In the genomic region with DNA sequence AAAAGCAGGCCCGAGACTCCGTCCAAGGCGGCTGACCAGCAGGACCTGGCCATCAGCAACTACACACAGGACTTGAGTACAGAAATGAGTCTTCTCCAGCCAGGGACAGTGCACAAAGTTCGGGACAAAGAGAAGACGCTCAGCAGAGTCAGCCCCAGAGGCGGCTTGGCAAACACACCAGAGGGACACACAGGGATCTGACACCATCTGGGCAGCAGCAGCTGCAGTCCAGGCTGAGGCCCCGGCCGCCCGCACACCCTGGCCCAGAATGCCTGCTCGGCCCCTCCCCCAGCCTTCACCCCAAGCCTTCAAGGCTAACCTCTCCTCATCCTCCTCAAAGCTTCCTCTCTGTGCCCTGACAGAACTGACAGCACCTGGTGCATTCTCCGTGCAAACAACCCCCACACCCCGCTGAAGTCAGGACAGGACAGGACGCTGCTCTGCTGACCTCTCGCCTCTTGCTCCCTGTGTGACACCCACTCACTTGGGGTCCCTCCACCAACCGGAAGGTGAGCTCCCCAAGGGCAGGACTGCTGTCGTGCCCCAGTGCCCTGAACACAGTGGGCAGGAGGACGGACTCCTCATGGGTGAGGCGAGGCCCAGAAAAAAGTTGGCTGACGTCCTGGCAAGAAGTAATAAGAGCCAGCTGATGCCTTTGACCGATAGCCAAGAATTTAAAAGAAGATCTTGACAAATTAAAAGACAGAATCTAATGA, we compare ENCODE assay signal across 7 cellular contexts.
DNase-seq lines count a peak whose midpoint lies in the region; ATAC-seq and TF ChIP-seq lines count a peak whose summit lies in the region.

No MANE protein-coding gene starts in this region.

- no peak for TF ChIP-seq POLR2A in upper lobe of left lung (IDR thresholded peaks at IDR 0.05)

- H3K27ac Mint-ChIP-seq in endothelial cell (ENCODE audit: unreplicated experiment) = peak overlapping the region; percentile 57

- no peak overlapping the region for H3K4me3 Mint-ChIP-seq in endothelial cell (ENCODE audit: unreplicated experiment)

- H3K4me1 ChIP-seq in OCI-LY7 (ENCODE audit: insufficient read depth, low read length, poor library complexity, severe bottlenecking) = peaks cover 29% of the 10 kb centered on the region
- H3K4me1 ChIP-seq in mucosa of rectum (ENCODE audit: control insufficient read depth in 2 of 2, insufficient read depth in 2 of 2, low read length in 2 of 2) = peaks cover 5 to 6% of the 10 kb centered on the region in 2 donors
- peaks cover 20 to 31% (median 29%) of the 10 kb centered on the region in 4 donors for H3K4me1 ChIP-seq in upper lobe of left lung

- peaks cover 4% of the 10 kb centered on the region; the same call in 1 of the 2 replicates for H3K36me3 ChIP-seq in OCI-LY7 (ENCODE audit: insufficient read depth, low read length)
- no peaks in the 10 kb centered on the region for H3K36me3 ChIP-seq in mucosa of rectum (ENCODE audit: control insufficient read depth in 2 of 2, insufficient read depth in 2 of 2, low read length in 2 of 2)
- H3K36me3 ChIP-seq in upper lobe of left lung = no peaks in the 10 kb centered on the region

- POLR2A ChIA-PET in OCI-LY7 (lab: Charles Lee) = interaction anchor here (0.6 to 1.1 kb wide), 3 partner anchors 9 to 54 kb away, joined by 3 read pairs; no protein-coding TSS in a partner anchor

- WGBS in upper lobe of left lung, 2 donors = 59 to 60% methylated on average over 12 to 20 of the region's 20 CpGs

- H3K9me3 ChIP-seq in OCI-LY7 (ENCODE audit: low read length) (no peaks in the 10 kb centered on the region), mucosa of rectum (ENCODE audit: control insufficient read depth in 2 of 2, low read length in 2 of 2) (no peaks in the 10 kb centered on the region), upper lobe of left lung (no peaks in the 10 kb centered on the region)

- DNase-seq in OCI-LY7 (ENCODE audit: low spot score) = peak; percentile 27
- DNase-seq in endothelial cell (ENCODE audit: low spot score) = no peak
- peak in 1 of 2 donors; percentile 69 for DNase-seq in upper lobe of left lung
- no peak for DNase-seq in COLO668 (lab: John Stamatoyannopoulos, UW; ENCODE audit: unreplicated experiment)
- no peak for DNase-seq in COLO829 (ENCODE audit: low spot score)
- DNase-seq in kidney glomerular epithelial cell (lab: John Stamatoyannopoulos, UW) = no peak

- TF ChIP-seq CTCF in OCI-LY7 (conservative IDR thresholded peaks at IDR 0.05; ENCODE audit: low read length) = no peak
- no peak for TF ChIP-seq CTCF in endothelial cell (IDR thresholded peaks at IDR 0.05; ENCODE audit: unreplicated experiment)
- no peak for TF ChIP-seq CTCF in upper lobe of left lung (IDR thresholded peaks at IDR 0.05)

- CTCF ChIA-PET in OCI-LY7 (lab: Charles Lee; ENCODE audit: unreplicated experiment) = interaction anchor here (0.9 kb wide), 1 partner anchor 97 kb away, joined by 4 read pairs; no protein-coding TSS in a partner anchor

- H3K79me2 ChIP-seq in OCI-LY7 (ENCODE audit: insufficient read depth, low read depth, low read length) = 0 out of 2 replicates have a peak, but pooled peaks cover 4% of the 10 kb centered on the region

- no peak overlapping the region for H3K4me3 ChIP-seq in OCI-LY7 (ENCODE audit: low read depth, low read length, poor library complexity, severe bottlenecking)
- H3K4me3 ChIP-seq in mucosa of rectum (ENCODE audit: low read length in 2 of 2) = no peak overlapping the region
- no peak overlapping the region for H3K4me3 ChIP-seq in upper lobe of left lung

- no peak for TF ChIP-seq EP300 in upper lobe of left lung (IDR thresholded peaks at IDR 0.05)

- ATAC-seq in upper lobe of left lung (ENCODE audit: low FRiP score in 2 of 2) = peak; percentile 47 to 58

- H4K20me1 ChIP-seq in OCI-LY7 (ENCODE audit: insufficient read depth, low read length) = no peaks in the 10 kb centered on the region

- H3K27me3 Mint-ChIP-seq in endothelial cell (ENCODE audit: unreplicated experiment) = peaks cover 7% of the 10 kb centered on the region

- H3K4me2 ChIP-seq in OCI-LY7 (ENCODE audit: low read length) = no peak overlapping the region

- H3K27ac ChIP-seq in OCI-LY7 (ENCODE audit: low read depth, low read length, poor library complexity, severe bottlenecking) = no peak overlapping the region
- H3K27ac ChIP-seq in mucosa of rectum (ENCODE audit: low read depth in 2 of 2, low read length in 2 of 2) = peak overlapping the region; percentile 75 to 80
- peak overlapping the region; percentile 72 to 86 (median 78) for H3K27ac ChIP-seq in upper lobe of left lung

- H3K36me3 Mint-ChIP-seq in endothelial cell (ENCODE audit: low read depth, unreplicated experiment) = peaks cover 19% of the 10 kb centered on the region

- peaks cover 32% of the 10 kb centered on the region for H3K4me1 Mint-ChIP-seq in endothelial cell (ENCODE audit: unreplicated experiment)

- intact Hi-C loops in OCI-LY7 (cut with micrococcal nuclease; ENCODE audit: unreplicated experiment) = no loop called here

- no peaks in the 10 kb centered on the region for H3K9me2 ChIP-seq in OCI-LY7 (ENCODE audit: insufficient read depth, low read length)

- peak overlapping the region in 1 of 2 donors; percentile 9 for H3K9ac ChIP-seq in mucosa of rectum (ENCODE audit: low read depth in 1 of 2, low read length in 2 of 2)

- BruUV-seq in OCI-LY7 (replicated peaks; lab: Mats Ljungman, UMichigan) = no TSS peak

- no peaks in the 10 kb centered on the region for H3K9me3 Mint-ChIP-seq in endothelial cell (ENCODE audit: unreplicated experiment)

- H3K27me3 ChIP-seq in mucosa of rectum (ENCODE audit: control insufficient read depth in 2 of 2, insufficient read depth in 2 of 2, low read length in 2 of 2) (no peaks in the 10 kb centered on the region), upper lobe of left lung (no peaks in the 10 kb centered on the region)

- no peak overlapping the region for H2AFZ ChIP-seq in OCI-LY7 (ENCODE audit: low read length)
